In the genomic region with DNA sequence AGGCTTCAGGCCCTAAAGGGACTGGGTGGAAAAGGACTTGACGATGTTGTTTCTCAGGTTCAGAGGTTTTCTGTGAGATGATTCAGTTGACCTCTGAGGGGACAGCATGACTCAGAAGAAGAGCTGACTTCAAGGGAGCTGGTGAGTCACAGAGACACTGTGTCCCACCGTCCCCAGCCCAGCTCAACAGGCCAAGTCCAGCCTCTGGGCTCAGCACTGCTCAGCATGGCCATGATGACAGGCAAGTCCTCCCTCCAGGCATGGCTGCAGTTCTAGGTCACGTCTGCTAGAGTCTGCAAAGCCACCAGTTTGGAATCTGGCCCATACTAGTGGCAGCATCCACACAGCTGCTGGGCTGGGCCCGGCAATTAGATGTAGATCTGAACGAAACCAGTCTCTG, we compare ENCODE assay signal across 1 cellular context.
TF ChIP-seq lines count a peak whose summit lies in the region.

No MANE protein-coding gene starts in this region.

TF ChIP-seq in IMR-90, 13 proteins besides CTCF, POLR2A, EP300 and RAD21:
- TF ChIP-seq SMC3 (IDR thresholded peaks at IDR 0.05; ENCODE audit: low read depth, low read length) (no peak), ELK1 (IDR thresholded peaks at IDR 0.05; ENCODE audit: borderline replicate concordance, low read depth, low read length) (no peak), RCOR1 (IDR thresholded peaks at IDR 0.05; ENCODE audit: insufficient replicate concordance, low read length) (no peak), NFE2L2 (IDR thresholded peaks at IDR 0.05; ENCODE audit: low read depth, low read length) (no peak), USF2 (IDR thresholded peaks at IDR 0.05; ENCODE audit: low read depth, low read length) (no peak), RFX5 (IDR thresholded peaks at IDR 0.05; ENCODE audit: low read depth, low read length) (no peak), CHD1 (IDR thresholded peaks at IDR 0.05; ENCODE audit: low read depth, low read length) (no peak), FOS (IDR thresholded peaks at IDR 0.05; ENCODE audit: low read depth, low read length) (no peak), MXI1 (IDR thresholded peaks at IDR 0.05; ENCODE audit: borderline replicate concordance, low read depth, low read length) (no peak), MAZ (IDR thresholded peaks at IDR 0.05; ENCODE audit: borderline replicate concordance, low read depth, low read length) (no peak)
TF ChIP-seq in IMR-90: peak in this region for 0.
